ENCODE assay signal across 1 cellular context in the genomic region with DNA sequence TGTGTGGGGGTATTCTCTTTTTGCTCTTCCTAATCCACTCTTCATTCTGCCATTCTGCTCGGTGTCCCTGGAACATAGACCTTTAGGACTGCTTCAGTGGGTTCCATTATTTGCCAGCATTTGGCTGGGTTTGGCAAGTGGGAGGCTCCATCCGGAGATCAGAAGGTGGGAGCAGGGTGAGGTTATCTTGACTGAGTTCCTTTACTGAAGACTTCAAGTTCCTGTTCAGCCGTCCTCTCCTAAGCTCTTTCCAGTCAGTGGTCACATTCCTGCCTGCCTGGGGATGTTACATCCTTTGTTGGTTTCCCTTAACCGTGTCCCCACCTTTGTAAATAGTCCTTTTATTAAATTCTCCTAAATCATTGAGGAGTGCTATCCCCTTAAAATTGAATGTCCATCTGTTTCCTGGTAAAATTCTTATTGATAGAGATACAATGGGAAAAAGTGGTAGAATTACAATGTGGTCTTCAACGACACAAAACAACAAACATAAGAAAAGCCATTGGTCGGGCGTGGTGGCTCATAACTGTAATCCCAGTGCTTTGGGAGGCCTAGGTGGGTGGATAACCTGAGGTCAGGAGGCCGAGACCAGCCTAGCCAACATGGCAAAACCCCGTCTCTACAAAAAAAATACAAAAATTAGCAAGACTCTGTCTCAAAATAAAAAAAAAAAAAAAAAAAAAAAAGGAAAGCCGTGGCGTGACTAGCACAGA.
A peak's percentile ranks its signal among the peaks of the same experiment; 100 is the strongest.
TF ChIP-seq lines count a peak whose summit lies in the region.

No MANE protein-coding gene starts in this region.

TF ChIP-seq in HepG2, 621 proteins besides CTCF, POLR2A, EP300 and RAD21:
- TF ChIP-seq BCL6 (CRISPR knock-in tag; IDR thresholded peaks at IDR 0.05) (no peak), ZNF644 (CRISPR knock-in tag; IDR thresholded peaks at IDR 0.05; ENCODE audit: low read depth) (0 out of 2 replicates have a peak, but pooled peaks have one; percentile 16)
- TF ChIP-seq, protein P1, sequence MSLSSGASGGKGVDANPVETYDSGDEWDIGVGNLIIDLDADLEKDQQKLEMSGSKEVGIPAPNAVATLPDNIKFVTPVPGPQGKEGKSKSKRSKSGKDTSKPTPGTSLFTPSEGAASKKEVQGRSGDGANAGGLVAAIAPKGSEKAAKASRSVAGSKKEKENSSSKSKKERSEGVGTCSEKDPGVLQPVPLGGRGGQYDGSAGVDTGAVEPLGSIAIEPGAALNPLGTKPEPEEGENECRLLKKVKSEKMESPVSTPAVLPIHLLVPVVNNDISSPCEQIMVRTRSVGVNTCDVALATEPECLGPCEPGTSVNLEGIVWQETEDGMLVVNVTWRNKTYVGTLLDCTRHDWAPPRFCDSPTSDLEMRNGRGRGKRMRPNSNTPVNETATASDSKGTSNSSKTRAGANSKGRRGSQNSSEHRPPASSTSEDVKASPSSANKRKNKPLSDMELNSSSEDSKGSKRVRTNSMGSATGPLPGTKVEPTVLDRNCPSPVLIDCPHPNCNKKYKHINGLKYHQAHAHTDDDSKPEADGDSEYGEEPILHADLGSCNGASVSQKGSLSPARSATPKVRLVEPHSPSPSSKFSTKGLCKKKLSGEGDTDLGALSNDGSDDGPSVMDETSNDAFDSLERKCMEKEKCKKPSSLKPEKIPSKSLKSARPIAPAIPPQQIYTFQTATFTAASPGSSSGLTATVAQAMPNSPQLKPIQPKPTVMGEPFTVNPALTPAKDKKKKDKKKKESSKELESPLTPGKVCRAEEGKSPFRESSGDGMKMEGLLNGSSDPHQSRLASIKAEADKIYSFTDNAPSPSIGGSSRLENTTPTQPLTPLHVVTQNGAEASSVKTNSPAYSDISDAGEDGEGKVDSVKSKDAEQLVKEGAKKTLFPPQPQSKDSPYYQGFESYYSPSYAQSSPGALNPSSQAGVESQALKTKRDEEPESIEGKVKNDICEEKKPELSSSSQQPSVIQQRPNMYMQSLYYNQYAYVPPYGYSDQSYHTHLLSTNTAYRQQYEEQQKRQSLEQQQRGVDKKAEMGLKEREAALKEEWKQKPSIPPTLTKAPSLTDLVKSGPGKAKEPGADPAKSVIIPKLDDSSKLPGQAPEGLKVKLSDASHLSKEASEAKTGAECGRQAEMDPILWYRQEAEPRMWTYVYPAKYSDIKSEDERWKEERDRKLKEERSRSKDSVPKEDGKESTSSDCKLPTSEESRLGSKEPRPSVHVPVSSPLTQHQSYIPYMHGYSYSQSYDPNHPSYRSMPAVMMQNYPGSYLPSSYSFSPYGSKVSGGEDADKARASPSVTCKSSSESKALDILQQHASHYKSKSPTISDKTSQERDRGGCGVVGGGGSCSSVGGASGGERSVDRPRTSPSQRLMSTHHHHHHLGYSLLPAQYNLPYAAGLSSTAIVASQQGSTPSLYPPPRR (CRISPR knock-in tag; IDR thresholded peaks at IDR 0.05; ENCODE audit: borderline replicate concordance): 0 out of 2 replicates have a peak, but pooled peaks have one; percentile 27
- TF ChIP-seq, protein P2, sequence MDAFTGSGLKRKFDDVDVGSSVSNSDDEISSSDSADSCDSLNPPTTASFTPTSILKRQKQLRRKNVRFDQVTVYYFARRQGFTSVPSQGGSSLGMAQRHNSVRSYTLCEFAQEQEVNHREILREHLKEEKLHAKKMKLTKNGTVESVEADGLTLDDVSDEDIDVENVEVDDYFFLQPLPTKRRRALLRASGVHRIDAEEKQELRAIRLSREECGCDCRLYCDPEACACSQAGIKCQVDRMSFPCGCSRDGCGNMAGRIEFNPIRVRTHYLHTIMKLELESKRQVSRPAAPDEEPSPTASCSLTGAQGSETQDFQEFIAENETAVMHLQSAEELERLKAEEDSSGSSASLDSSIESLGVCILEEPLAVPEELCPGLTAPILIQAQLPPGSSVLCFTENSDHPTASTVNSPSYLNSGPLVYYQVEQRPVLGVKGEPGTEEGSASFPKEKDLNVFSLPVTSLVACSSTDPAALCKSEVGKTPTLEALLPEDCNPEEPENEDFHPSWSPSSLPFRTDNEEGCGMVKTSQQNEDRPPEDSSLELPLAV (CRISPR knock-in tag; conservative IDR thresholded peaks at IDR 0.05; ENCODE audit: low read depth): 0 out of 2 replicates have a peak, but pooled peaks have one; percentile 8
